Comparison of ENCODE assay signal across 1 cellular context in the genomic region with DNA sequence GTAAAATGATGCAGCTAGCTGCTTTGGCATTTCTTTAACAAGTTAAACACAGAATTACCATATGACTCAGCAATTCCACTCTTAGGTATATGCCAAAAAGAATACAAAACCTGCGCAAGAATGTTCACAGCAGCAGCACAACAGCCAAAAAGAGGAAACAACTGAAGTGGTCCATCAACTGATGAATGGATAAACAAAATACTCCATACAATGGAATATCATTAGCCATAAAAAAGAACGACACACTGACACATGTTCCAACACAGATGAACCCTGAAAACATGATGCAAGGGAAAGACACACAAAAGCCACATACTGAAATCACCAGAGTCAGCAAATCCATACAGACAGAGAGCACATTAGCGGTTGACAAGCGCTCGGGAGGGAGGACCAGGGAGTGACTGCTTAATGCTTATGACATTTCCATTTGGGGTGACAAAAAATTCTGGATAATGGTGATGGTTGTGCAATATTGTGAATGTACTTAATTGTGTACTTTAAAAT.
TF ChIP-seq lines count a peak whose summit lies in the region.

No MANE protein-coding gene starts in this region.

TF ChIP-seq in liver, 16 proteins besides CTCF, POLR2A, EP300 and RAD21 (continued from another document):
- no peak for TF ChIP-seq REST (IDR thresholded peaks at IDR 0.05)
